ENCODE assay signal across 14 cellular contexts in genomic region chr1:203631349-203631748, GRCh38. TPM values are rescaled to one million over a fixed set of nuclear protein-coding genes. Genes with fewer than 3 reads are reported as not detected.
DNase-seq lines count a peak whose midpoint lies in the region; ATAC-seq, FAIRE-seq and TF ChIP-seq lines count a peak whose summit lies in the region.
"Had no signal": no experiment of that assay in that cellular context is flagged by ENCODE, and none has a peak within 500 bp of the region (broad histone marks: within the 10 kb centered on the region; RNA-seq: fewer than 3 reads in every experiment).

No MANE protein-coding gene starts in this region.

- H3K4me1 ChIP-seq in foreskin keratinocyte (peaks cover 33% of the 10 kb centered on the region), stomach smooth muscle (ENCODE audit: control insufficient read depth, insufficient read depth, low read length) (peaks cover 56% of the 10 kb centered on the region), OCI-LY7 (ENCODE audit: insufficient read depth, low read length, poor library complexity, severe bottlenecking) (peaks cover 35% of the 10 kb centered on the region)

- no peak for DNase-seq in activated CD4-positive, alpha-beta T cell treated with anti-CD3 and anti-CD28 coated beads, Interleukin-2, amount 10 ng/mL, durations not matched to agents 24 days and 14 days
- DNase-seq in activated CD4-positive, alpha-beta T cell treated with anti-CD3 and anti-CD28 coated beads for 1 hour: no peak
- DNase-seq in T-helper 17 cell (no peak), foreskin keratinocyte (no peak), mucosa of gallbladder (ENCODE audit: low spot score) (no peak), H54 (ENCODE audit: insufficient read length, low spot score) (no peak), OCI-LY7 (ENCODE audit: low spot score) (no peak)
- DNase-seq: ACHN; activated B cell treated with CpG ODN at 0.5 μM for 24 hours; activated naive CD4-positive, alpha-beta T cell treated with anti-CD3 and anti-CD28 coated beads, Interleukin-2, amount 50 U/mL, for 16 hours; MM.1S; NCI-H510A had no signal

- peak overlapping the region; percentile 47 to 95 for H3K9ac ChIP-seq in stomach smooth muscle (ENCODE audit: low read length in 2 of 2)

- no peaks in the 10 kb centered on the region for H3K9me3 ChIP-seq in T-helper 17 cell (ENCODE audit: control insufficient read depth, low read length, poor library complexity, severe bottlenecking)
- no peaks in the 10 kb centered on the region for H3K9me3 ChIP-seq in stomach smooth muscle (ENCODE audit: control insufficient read depth in 2 of 2, low read length in 2 of 2)
- H3K9me3 ChIP-seq in OCI-LY7 (ENCODE audit: low read length): no peaks in the 10 kb centered on the region

- H3K4me2 ChIP-seq in OCI-LY7 (ENCODE audit: low read length): no peak overlapping the region

- peaks cover 55% of the 10 kb centered on the region for H3K4me1 Mint-ChIP-seq in activated CD4-positive, alpha-beta T cell treated with anti-CD3 and anti-CD28 coated beads, Interleukin-2, amount 10 ng/mL, durations not matched to agents 24 days and 14 days
- peaks cover 51% of the 10 kb centered on the region for H3K4me1 Mint-ChIP-seq in T-helper 17 cell

- CTCF ChIA-PET in OCI-LY7 (lab: Charles Lee; ENCODE audit: unreplicated experiment): no interaction called here

- intact Hi-C loops in activated CD4-positive, alpha-beta T cell treated with anti-CD3 and anti-CD28 coated beads, Interleukin-2, amount 10 ng/mL, durations not matched to agents 24 days and 14 days (cut with micrococcal nuclease): no loop called here
- intact Hi-C loops in OCI-LY7 (cut with micrococcal nuclease; ENCODE audit: unreplicated experiment): no loop called here

- peaks cover 2 to 12% of the 10 kb centered on the region in 2 donors for H3K36me3 ChIP-seq in stomach smooth muscle (ENCODE audit: control insufficient read depth in 2 of 2, insufficient read depth in 2 of 2, low read length in 2 of 2)
- no peaks in the 10 kb centered on the region for H3K36me3 ChIP-seq in OCI-LY7 (ENCODE audit: insufficient read depth, low read length)

- peaks cover 20% of the 10 kb centered on the region for H3K79me2 ChIP-seq in OCI-LY7 (ENCODE audit: insufficient read depth, low read depth, low read length)

- no TSS peak for BruUV-seq in OCI-LY7 (replicated peaks; lab: Mats Ljungman, UMichigan)

- no peak for TF ChIP-seq POLR2A in H54 (IDR thresholded peaks at IDR 0.05; ENCODE audit: low read depth, low read length)

- H3K4me3 ChIP-seq in stomach smooth muscle (ENCODE audit: low read length in 2 of 2) (peak overlapping the region; percentile 94 to 100), OCI-LY7 (ENCODE audit: low read depth, low read length, poor library complexity, severe bottlenecking) (no peak overlapping the region)

- POLR2A ChIA-PET in OCI-LY7 (lab: Charles Lee): interaction anchor here (0.7 kb wide), 1 partner anchor 59 kb away, joined by 4 read pairs; no protein-coding TSS in a partner anchor

- H3K36me3 Mint-ChIP-seq in activated CD4-positive, alpha-beta T cell treated with anti-CD3 and anti-CD28 coated beads, Interleukin-2, amount 10 ng/mL, durations not matched to agents 24 days and 14 days (ENCODE audit: low read depth): peaks cover 32% of the 10 kb centered on the region
- H3K36me3 Mint-ChIP-seq in T-helper 17 cell (ENCODE audit: low read depth): peaks cover 13% of the 10 kb centered on the region

- TF ChIP-seq CTCF in foreskin keratinocyte (conservative IDR thresholded peaks at IDR 0.05) (no peak), OCI-LY7 (conservative IDR thresholded peaks at IDR 0.05; ENCODE audit: low read length) (no peak)

- no peak overlapping the region for H2AFZ ChIP-seq in OCI-LY7 (ENCODE audit: low read length)

- ATAC-seq in T-helper 17 cell (no peak), foreskin keratinocyte (no peak)

- H3K9me3 Mint-ChIP-seq in activated CD4-positive, alpha-beta T cell treated with anti-CD3 and anti-CD28 coated beads, Interleukin-2, amount 10 ng/mL, durations not matched to agents 24 days and 14 days: no peaks in the 10 kb centered on the region
- H3K9me3 Mint-ChIP-seq: activated B cell treated with CpG ODN at 0.5 μM for 24 hours had no signal

- no peak for FAIRE-seq in H54 (lab: Jason Lieb, UNC)
- FAIRE-seq: GM18507 had no signal

- H3K27ac ChIP-seq in foreskin keratinocyte (peak overlapping the region; percentile 78), stomach smooth muscle (ENCODE audit: low read length) (peak overlapping the region; percentile 91), OCI-LY7 (ENCODE audit: low read depth, low read length, poor library complexity, severe bottlenecking) (no peak overlapping the region)

- H4K20me1 ChIP-seq in OCI-LY7 (ENCODE audit: insufficient read depth, low read length): no peaks in the 10 kb centered on the region

- H3K4me3 Mint-ChIP-seq in activated CD4-positive, alpha-beta T cell treated with anti-CD3 and anti-CD28 coated beads, Interleukin-2, amount 10 ng/mL, durations not matched to agents 24 days and 14 days: peak overlapping the region; percentile 96
- H3K4me3 Mint-ChIP-seq in T-helper 17 cell: peak overlapping the region; percentile 21

- H3K27ac Mint-ChIP-seq in activated CD4-positive, alpha-beta T cell treated with anti-CD3 and anti-CD28 coated beads, Interleukin-2, amount 10 ng/mL, durations not matched to agents 24 days and 14 days: peak overlapping the region; percentile 97
- peak overlapping the region; percentile 98 for H3K27ac Mint-ChIP-seq in T-helper 17 cell

- no peaks in the 10 kb centered on the region for H3K9me2 ChIP-seq in OCI-LY7 (ENCODE audit: insufficient read depth, low read length)

- no peaks in the 10 kb centered on the region for H3K27me3 Mint-ChIP-seq in activated CD4-positive, alpha-beta T cell treated with anti-CD3 and anti-CD28 coated beads, Interleukin-2, amount 10 ng/mL, durations not matched to agents 24 days and 14 days
- no peaks in the 10 kb centered on the region for H3K27me3 Mint-ChIP-seq in T-helper 17 cell
- H3K27me3 Mint-ChIP-seq: activated B cell treated with CpG ODN at 0.5 μM for 24 hours had no signal

- H3K27me3 ChIP-seq in foreskin keratinocyte: no peaks in the 10 kb centered on the region
- no peaks in the 10 kb centered on the region for H3K27me3 ChIP-seq in stomach smooth muscle (ENCODE audit: control insufficient read depth in 1 of 2, insufficient read depth in 2 of 2, low read length in 2 of 2)

RNA-seq across cellular contexts. Expression of gene ATP2B4, which starts 4.7 kb away (rescaled TPM):
- 32.7 and 33.5 TPM in 2 replicates for total RNA-seq in activated CD4-positive, alpha-beta T cell treated with anti-CD3 and anti-CD28 coated beads, Interleukin-2, amount 10 ng/mL, durations not matched to agents 24 days and 14 days
- total RNA-seq in T-helper 17 cell (10 to 100 TPM; 92.5 to 99.2 TPM), foreskin keratinocyte (71.9 and 82.3 TPM in 2 replicates), mucosa of gallbladder (107 TPM), OCI-LY7 (2022) (16.6 and 16.7 TPM in 2 replicates)
- 21.2 and 22.1 TPM in 2 replicates for polyA plus RNA-seq in foreskin keratinocyte
- 7.5 and 8.5 TPM in 2 replicates for total RNA-seq in OCI-LY7 (2014; rRNA removed; shearing (Covaris generic))
